ENCODE assay signal across 8 cellular contexts in the genomic region with DNA sequence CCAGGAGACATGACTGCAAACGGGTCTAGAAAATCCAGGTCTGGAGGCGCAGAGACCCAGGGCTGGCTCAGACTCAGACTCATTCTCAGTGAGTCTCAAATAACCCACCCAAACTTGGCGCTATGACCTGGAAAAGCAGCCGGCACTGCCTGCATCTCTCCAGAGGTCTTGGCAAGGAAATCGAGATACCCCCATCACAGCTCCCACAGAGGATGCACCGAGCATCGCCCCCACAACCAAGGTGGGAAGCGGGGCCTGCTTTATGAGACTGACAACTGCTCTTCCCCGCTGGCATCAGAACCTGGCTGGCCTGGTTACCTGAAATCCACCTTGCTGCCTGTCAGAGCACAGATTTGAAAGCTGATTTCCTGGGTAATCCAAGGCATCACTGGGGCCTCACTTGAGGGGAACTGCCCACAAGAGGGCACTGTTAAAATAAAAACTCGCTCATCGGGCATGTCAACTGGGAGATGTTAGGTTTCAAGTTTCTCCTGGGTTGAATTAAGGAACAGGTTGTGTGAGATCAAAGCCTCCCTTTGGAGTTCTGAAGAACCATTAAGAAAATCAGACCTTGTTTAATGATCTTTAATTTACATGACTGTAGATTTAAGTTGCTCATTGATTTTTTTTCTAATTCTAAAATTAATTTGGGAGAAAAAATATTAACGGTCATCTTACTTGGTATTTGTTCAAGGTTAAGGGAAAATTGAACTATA. TPM values are rescaled to one million over a fixed set of nuclear protein-coding genes. Genes with fewer than 3 reads are reported as not detected.
DNase-seq lines count a peak whose midpoint lies in the region; ATAC-seq, FAIRE-seq and TF ChIP-seq lines count a peak whose summit lies in the region.

No MANE protein-coding gene starts in this region.

- no peak for ATAC-seq in GM19395 (IDR thresholded peaks at IDR 0.05; ENCODE audit: unreplicated experiment)

- no peaks in the 10 kb centered on the region for H3K9me3 ChIP-seq in HAP-1
- no peaks in the 10 kb centered on the region for H3K9me3 ChIP-seq in transverse colon

- no peak for TF ChIP-seq EP300 in transverse colon (IDR thresholded peaks at IDR 0.05; ENCODE audit: low read depth)

- 44 to 77% methylated on average over 3 to 12 of the region's 12 CpGs for WGBS in transverse colon (ENCODE audit: low coverage in 1 of 2), 2 donors

- H3K4me1 ChIP-seq in HAP-1: no peaks in the 10 kb centered on the region
- no peaks in the 10 kb centered on the region for H3K4me1 ChIP-seq in transverse colon

- H3K36me3 ChIP-seq in HAP-1 (replicated peaks): no peaks in the 10 kb centered on the region
- H3K36me3 ChIP-seq in transverse colon: no peaks in the 10 kb centered on the region

- no peak overlapping the region for H3K4me3 ChIP-seq in HAP-1
- no peak overlapping the region for H3K4me3 ChIP-seq in astrocyte of the spinal cord (ENCODE audit: low read depth, low read length)
- no peak overlapping the region for H3K4me3 ChIP-seq in transverse colon

- TF ChIP-seq CTCF in astrocyte of the spinal cord (IDR thresholded peaks at IDR 0.05; ENCODE audit: low read depth, low read length): peak; percentile 70
- TF ChIP-seq CTCF in transverse colon (IDR thresholded peaks at IDR 0.05): peak; percentile 49 to 60 (median 54)

- H3K27ac ChIP-seq in transverse colon: no peak overlapping the region

- in situ Hi-C loops in HAP-1 (cut with MboI; ENCODE audit: low sequenced_read_pairs): no loop called here
- in situ Hi-C loops in astrocyte of the spinal cord (cut with HindIII; ENCODE audit: low sequenced_read_pairs): no loop called here
- in situ Hi-C loops in transverse colon (cut with MboI; ENCODE audit: low pct_ligation_motif_present in 1 of 4, low pct_unique_long_range_greater_than_20kb in 1 of 4, low sequenced_read_pairs in 3 of 4): loop anchor here in 2 of 4 donors (25.0 kb wide), 2 partner anchors 219 to 244 kb away; a partner anchor contains a TSS

- TF ChIP-seq POLR2A in transverse colon (IDR thresholded peaks at IDR 0.05): no peak

- peak; percentile 98 for FAIRE-seq in islet of Langerhans (lab: Jason Lieb, UNC)

- H3K27me3 ChIP-seq in HAP-1 (ENCODE audit: low read depth) (no peaks in the 10 kb centered on the region), transverse colon (no peaks in the 10 kb centered on the region)

- intact Hi-C loops in transverse colon (cut with DNase I; ENCODE audit: low total_unique reads): no loop called here

- DNase-seq in DMS114 treated with DMSO at 0.1 percent for 48 hours (lab: John Stamatoyannopoulos, UW; ENCODE audit: unreplicated experiment) (peak; percentile 1), HAP-1 (ENCODE audit: low spot score in 2 of 2) (peak; percentile 38 to 47), NCI-H510A treated with DMSO at 0.1 percent for 48 hours (lab: John Stamatoyannopoulos, UW) (peak; percentile 87), astrocyte of the spinal cord (ENCODE audit: low read depth, low spot score) (peak; percentile 41), transverse colon (peak; percentile 45), NCI-H128 (lab: John Stamatoyannopoulos, UW; ENCODE audit: unreplicated experiment) (no peak)

RNA-seq across cellular contexts. Expression of a gene that starts 55.0 kb away (rescaled TPM):
- total RNA-seq in transverse colon: 100 to 1,000 TPM in 1 of 4 donors, 10 to 100 TPM in 3; 82.7 to 154 (median 90.1) TPM
